ENCODE assay signal across 20 cellular contexts in genomic region chr4:147607463-147607862, GRCh38.
"Had no signal": no experiment of that assay in that cellular context is flagged by ENCODE, and none has a peak within 500 bp of the region (broad histone marks: within the 10 kb centered on the region; RNA-seq: fewer than 3 reads in every experiment).

No MANE protein-coding gene starts in this region.

- H3K27ac ChIP-seq: coronary artery, dorsolateral prefrontal cortex, esophagus squamous epithelium, gastrocnemius medialis, heart right ventricle, left ventricle myocardium inferior, lower lobe of right lung had no signal

- H3K9me3 ChIP-seq: esophagus squamous epithelium, gastrocnemius medialis, heart right ventricle, left ventricle myocardium inferior, lower lobe of right lung, mucosa of descending colon had no signal

- H3K27me3 ChIP-seq: dorsolateral prefrontal cortex, esophagus squamous epithelium, gastrocnemius medialis had no signal

- H3K4me3 ChIP-seq: coronary artery, dorsolateral prefrontal cortex, esophagus squamous epithelium, gastrocnemius medialis, heart right ventricle, left ventricle myocardium inferior, lower lobe of right lung, mucosa of descending colon had no signal

- H3K36me3 ChIP-seq: esophagus squamous epithelium, gastrocnemius medialis, heart right ventricle, left ventricle myocardium inferior, lower lobe of right lung had no signal

- DNase-seq: dermis blood vessel endothelial cell; dorsolateral prefrontal cortex; effector CD4-positive, alpha-beta T cell; effector memory CD4-positive, alpha-beta T cell; esophagus squamous epithelium; foreskin fibroblast; foreskin melanocyte; gastrocnemius medialis; glutamatergic neuron; head of caudate nucleus; heart right ventricle; hippocampal formation; left cardiac atrium; left ventricle myocardium inferior; lower lobe of right lung; mesenchymal stem cell; mucosa of descending colon; naive B cell; naive thymus-derived CD8-positive, alpha-beta T cell had no signal

- ATAC-seq: gastrocnemius medialis; heart right ventricle; left cardiac atrium; lower lobe of right lung; mucosa of descending colon; naive thymus-derived CD8-positive, alpha-beta T cell had no signal

- H3K4me1 ChIP-seq: esophagus squamous epithelium, gastrocnemius medialis, heart right ventricle, left ventricle myocardium inferior, lower lobe of right lung had no signal
